1 cellular context compared by ENCODE assay signal in genomic region chr16:69293401-69293800, GRCh38.
TF ChIP-seq lines count a peak whose summit lies in the region.

No MANE protein-coding gene starts in this region.

TF ChIP-seq in IMR-90, 13 proteins besides CTCF, POLR2A, EP300 and RAD21:
- TF ChIP-seq MXI1 (IDR thresholded peaks at IDR 0.05; ENCODE audit: borderline replicate concordance, low read depth, low read length), result no peak
- TF ChIP-seq ELK1 (IDR thresholded peaks at IDR 0.05; ENCODE audit: borderline replicate concordance, low read depth, low read length), result no peak
- TF ChIP-seq CHD1 (IDR thresholded peaks at IDR 0.05; ENCODE audit: low read depth, low read length), result no peak
- no peak for TF ChIP-seq FOS (IDR thresholded peaks at IDR 0.05; ENCODE audit: low read depth, low read length)
- TF ChIP-seq RFX5 (IDR thresholded peaks at IDR 0.05; ENCODE audit: low read depth, low read length), result no peak
- no peak for TF ChIP-seq NFE2L2 (IDR thresholded peaks at IDR 0.05; ENCODE audit: low read depth, low read length)
- no peak for TF ChIP-seq CEBPB (IDR thresholded peaks at IDR 0.05; ENCODE audit: low read depth, low read length)
- TF ChIP-seq MAZ (IDR thresholded peaks at IDR 0.05; ENCODE audit: borderline replicate concordance, low read depth, low read length), result no peak
- TF ChIP-seq MAFK (IDR thresholded peaks at IDR 0.05; ENCODE audit: low read depth, low read length), result no peak
- TF ChIP-seq RCOR1 (IDR thresholded peaks at IDR 0.05; ENCODE audit: insufficient replicate concordance, low read length), result no peak
- TF ChIP-seq USF2 (IDR thresholded peaks at IDR 0.05; ENCODE audit: low read depth, low read length), result no peak
- TF ChIP-seq BHLHE40 (IDR thresholded peaks at IDR 0.05; ENCODE audit: low read depth, low read length), result no peak
- TF ChIP-seq SMC3 (IDR thresholded peaks at IDR 0.05; ENCODE audit: low read depth, low read length), result no peak
TF ChIP-seq in IMR-90: peak in this region for 0.
